ENCODE assay signal across 16 cellular contexts in the genomic region with DNA sequence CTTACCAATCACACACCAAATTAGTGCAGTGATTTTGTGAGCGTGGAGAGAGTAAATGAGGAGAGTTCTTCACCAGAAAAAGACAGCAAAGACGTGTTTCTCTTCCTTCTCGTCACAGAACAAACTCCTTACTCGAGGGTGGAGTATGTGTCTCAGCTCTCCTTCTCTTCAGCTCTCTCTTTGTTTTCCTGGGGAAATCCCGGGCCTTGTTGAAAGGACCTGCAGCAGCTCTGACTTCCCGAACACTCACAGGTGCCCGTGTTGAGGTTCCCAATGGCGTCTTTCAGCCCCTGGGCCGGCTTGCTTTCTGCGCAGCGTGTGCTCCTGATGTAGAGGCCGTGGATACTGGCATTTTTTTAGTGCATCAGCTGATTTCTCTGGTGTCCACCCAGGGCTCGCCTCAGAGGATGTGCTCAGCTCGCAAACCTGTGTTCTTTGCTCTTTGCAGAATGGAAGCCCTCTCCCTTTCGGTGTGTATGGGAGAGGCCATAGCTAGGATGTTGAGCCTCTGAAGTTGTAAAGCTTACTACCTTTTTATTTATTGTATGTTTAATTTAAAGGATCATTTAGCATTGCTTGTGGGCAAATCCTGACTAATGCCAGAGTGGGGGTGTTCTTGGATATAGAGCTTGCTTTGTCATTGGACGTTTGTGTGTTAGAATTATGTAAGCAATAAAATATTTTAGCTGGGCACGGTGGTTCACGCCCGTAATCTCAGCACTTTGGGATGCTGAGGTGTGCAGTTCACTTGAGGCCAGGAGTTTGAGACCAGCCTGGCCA. TPM values are rescaled to one million over a fixed set of nuclear protein-coding genes. Genes with fewer than 3 reads are reported as not detected.
A peak's percentile ranks its signal among the peaks of the same experiment; 100 is the strongest.
DNase-seq lines count a peak whose midpoint lies in the region; ATAC-seq and TF ChIP-seq lines count a peak whose summit lies in the region.
"Had no signal": no experiment of that assay in that cellular context is flagged by ENCODE, and none has a peak within 500 bp of the region (broad histone marks: within the 10 kb centered on the region; RNA-seq: fewer than 3 reads in every experiment).

No MANE protein-coding gene starts in this region.

- peaks cover 94% of the 10 kb centered on the region for H3K36me3 Mint-ChIP-seq in activated T-cell treated with anti-CD3 and anti-CD28 coated beads, Interleukin-2, amount 50 U/mL, for 24 hours (ENCODE audit: low read depth)
- peaks cover 4 to 87% (median 19%) of the 10 kb centered on the region in 3 donors for H3K36me3 Mint-ChIP-seq in naive thymus-derived CD8-positive, alpha-beta T cell
- peaks cover 13% of the 10 kb centered on the region for H3K36me3 Mint-ChIP-seq in natural killer cell

- H3K4me3 Mint-ChIP-seq in activated T-cell treated with anti-CD3 and anti-CD28 coated beads, Interleukin-2, amount 50 U/mL, for 24 hours, result no peak overlapping the region
- peak overlapping the region in 1 of 10 donors; percentile 2 for H3K4me3 Mint-ChIP-seq in naive thymus-derived CD8-positive, alpha-beta T cell
- no peak overlapping the region for H3K4me3 Mint-ChIP-seq in natural killer cell
- H3K4me3 Mint-ChIP-seq: activated CD8-positive, alpha-beta T cell treated with anti-CD3 and anti-CD28 coated beads, Interleukin-2, amount 10 ng/mL, durations not matched to agents 7 days and 5 days had no signal

- no peak for TF ChIP-seq CTCF in natural killer cell (IDR thresholded peaks at IDR 0.05)

- no peak for ATAC-seq in naive thymus-derived CD8-positive, alpha-beta T cell
- ATAC-seq in natural killer cell, result no peak
- ATAC-seq: K562 had no signal

- intact Hi-C loops in natural killer cell (cut with micrococcal nuclease), result no loop called here

- POLR2A ChIA-PET in naive thymus-derived CD8-positive, alpha-beta T cell (lab: Charles Lee), result no interaction called here

- WGBS in ectodermal cell, 2 experiments, result 69% methylated on average over 18 to 19 of the region's 19 CpGs

- H3K9me3 ChIP-seq in ectodermal cell (ENCODE audit: control insufficient read depth, low read length), result no peaks in the 10 kb centered on the region
- H3K9me3 ChIP-seq: colonic mucosa, thyroid gland had no signal

- peaks cover 6% of the 10 kb centered on the region for H3K4me1 ChIP-seq in ectodermal cell (ENCODE audit: control insufficient read depth, insufficient read depth, low read length)
- H3K4me1 ChIP-seq: colonic mucosa, thyroid gland had no signal

- peak overlapping the region; percentile 20 for H3K27ac Mint-ChIP-seq in activated T-cell treated with anti-CD3 and anti-CD28 coated beads, Interleukin-2, amount 50 U/mL, for 24 hours
- peak overlapping the region in 6 of 10 donors; percentile 40 to 88 (median 60) for H3K27ac Mint-ChIP-seq in naive thymus-derived CD8-positive, alpha-beta T cell
- H3K27ac Mint-ChIP-seq in natural killer cell, result peak overlapping the region in 1 of 2 donors; percentile 14
- H3K27ac Mint-ChIP-seq: activated CD8-positive, alpha-beta T cell treated with anti-CD3 and anti-CD28 coated beads, Interleukin-2, amount 10 ng/mL, durations not matched to agents 7 days and 5 days had no signal

- H3K27me3 ChIP-seq in ectodermal cell (ENCODE audit: control insufficient read depth, insufficient read depth, low read length, poor library complexity, severe bottlenecking), result no peaks in the 10 kb centered on the region
- H3K27me3 ChIP-seq: colonic mucosa, thyroid gland had no signal

- no peak for DNase-seq in activated T-cell treated with anti-CD3 and anti-CD28 coated beads, Interleukin-2, amount 50 U/mL, for 24 hours
- DNase-seq in activated T-cell treated with anti-CD3 and anti-CD28 coated beads for 4 hours (no peak), NCI-H526 (lab: John Stamatoyannopoulos, UW) (no peak), natural killer cell (no peak), NOMO-1 treated with dmso at 0.1 percent for 144 hours (lab: John Stamatoyannopoulos, UW; ENCODE audit: unreplicated experiment) (no peak)
- peak; percentile 19 for DNase-seq in Jurkat, Clone E6-1 (ENCODE audit: low read depth, low spot score)
- no peak for DNase-seq in naive thymus-derived CD8-positive, alpha-beta T cell
- DNase-seq: activated CD8-positive, alpha-beta T cell treated with anti-CD3 and anti-CD28 coated beads, Interleukin-2, amount 10 ng/mL, durations not matched to agents 7 days and 5 days; activated naive CD4-positive, alpha-beta T cell treated with anti-CD3 and anti-CD28 coated beads, Interleukin-2, amount 50 U/mL, for 16 hours; colonic mucosa; NCI-H526 treated with DMSO at 0.1 percent for 48 hours; Right ventricle myocardium superior; T-helper 9 cell; thyroid gland had no signal

- H3K27ac ChIP-seq in ectodermal cell (ENCODE audit: insufficient read depth, low read depth, low read length, poor library complexity, severe bottlenecking), result peak overlapping the region; percentile 50
- H3K27ac ChIP-seq: colonic mucosa, thyroid gland had no signal

- peak overlapping the region; percentile 3 for H3K4me3 ChIP-seq in Jurkat, Clone E6-1 (ENCODE audit: low read length)
- H3K4me3 ChIP-seq in ectodermal cell (ENCODE audit: insufficient read depth, low read depth, low read length), result no peak overlapping the region
- H3K4me3 ChIP-seq: colonic mucosa, K562, thyroid gland had no signal

- H3K9me3 Mint-ChIP-seq in activated T-cell treated with anti-CD3 and anti-CD28 coated beads, Interleukin-2, amount 50 U/mL, for 24 hours, result no peaks in the 10 kb centered on the region
- H3K9me3 Mint-ChIP-seq in naive thymus-derived CD8-positive, alpha-beta T cell, result no peaks in the 10 kb centered on the region
- H3K9me3 Mint-ChIP-seq in natural killer cell, result no peaks in the 10 kb centered on the region

- no peaks in the 10 kb centered on the region for H3K27me3 Mint-ChIP-seq in activated T-cell treated with anti-CD3 and anti-CD28 coated beads, Interleukin-2, amount 50 U/mL, for 24 hours
- no peaks in the 10 kb centered on the region for H3K27me3 Mint-ChIP-seq in naive thymus-derived CD8-positive, alpha-beta T cell
- H3K27me3 Mint-ChIP-seq in natural killer cell (ENCODE audit: low read depth in 2 of 2), result no peaks in the 10 kb centered on the region

- peaks cover 15% of the 10 kb centered on the region for H3K36me3 ChIP-seq in ectodermal cell (ENCODE audit: control insufficient read depth, insufficient read depth, low read length)

- peaks cover 42% of the 10 kb centered on the region for H3K4me1 Mint-ChIP-seq in activated T-cell treated with anti-CD3 and anti-CD28 coated beads, Interleukin-2, amount 50 U/mL, for 24 hours (ENCODE audit: low read depth)
- peaks cover 14 to 50% (median 24%) of the 10 kb centered on the region in 4 donors for H3K4me1 Mint-ChIP-seq in naive thymus-derived CD8-positive, alpha-beta T cell
- peaks cover 5 to 12% of the 10 kb centered on the region in 2 donors for H3K4me1 Mint-ChIP-seq in natural killer cell

RNA-seq across cellular contexts. Expression of a gene that starts 52.9 kb away (rescaled TPM):
- 1.9 TPM for polyA plus RNA-seq in Jurkat, Clone E6-1 (2012; ENCODE audit: insufficient read depth, insufficient read length)
- 11.1 TPM for polyA plus RNA-seq in ectodermal cell (2013, experiment 1 of 4)
- 7.5 TPM for polyA plus RNA-seq in ectodermal cell (2013, experiment 2 of 4)
- polyA plus RNA-seq in ectodermal cell (2013, experiment 3 of 4), result 6.2 TPM
- polyA plus RNA-seq in ectodermal cell (2013, experiment 4 of 4), result 9.5 TPM
- total RNA-seq in naive thymus-derived CD8-positive, alpha-beta T cell, result 1 to 10 TPM in 1 of 2 experiments, under 1 TPM in 1; 0.62 to 1.5 TPM
- polyA plus RNA-seq in naive thymus-derived CD8-positive, alpha-beta T cell, result not detected
- 1 to 10 TPM; 1.6 to 2.0 (median 1.7) TPM for total RNA-seq in natural killer cell
- total RNA-seq: activated CD8-positive, alpha-beta T cell treated with anti-CD3 and anti-CD28 coated beads, Interleukin-2, amount 10 ng/mL, durations not matched to agents 7 days and 5 days had no signal
